8 cellular contexts compared by ENCODE assay signal in genomic region chr2:151238527-151239487, GRCh38. TPM values are rescaled to one million over a fixed set of nuclear protein-coding genes. Genes with fewer than 3 reads are reported as not detected.
A peak's percentile ranks its signal among the peaks of the same experiment; 100 is the strongest.
DNase-seq lines count a peak whose midpoint lies in the region; ATAC-seq and TF ChIP-seq lines count a peak whose summit lies in the region.

No MANE protein-coding gene starts in this region.

- H3K27me3 Mint-ChIP-seq in immature natural killer cell (ENCODE audit: low read depth in 3 of 3): peaks cover 0 to 2% (median 0%) of the 10 kb centered on the region in 3 donors

- no peaks in the 10 kb centered on the region for H3K4me1 Mint-ChIP-seq in immature natural killer cell

- H3K27ac ChIP-seq in smooth muscle cell (ENCODE audit: low read depth): no peak overlapping the region

- no peak for DNase-seq in Right ventricle myocardium inferior (ENCODE audit: missing footprints)
- no peak for DNase-seq in cardiac septum (ENCODE audit: low spot score)
- peak; percentile 63 to 70 for DNase-seq in HAP-1 (ENCODE audit: low spot score in 2 of 2)
- peak; percentile 49 for DNase-seq in MG63
- peak; percentile 68 for DNase-seq in RPMI7951 (ENCODE audit: low read depth)
- peak; percentile 79 for DNase-seq in astrocyte of the spinal cord (ENCODE audit: low read depth, low spot score)
- peak; percentile 30 to 45 (median 35) for DNase-seq in immature natural killer cell
- no peak for DNase-seq in smooth muscle cell (lab: John Stamatoyannopoulos, UW; ENCODE audit: unreplicated experiment)

- no peak overlapping the region for H3K4me3 Mint-ChIP-seq in immature natural killer cell

- no peaks in the 10 kb centered on the region for H3F3A ChIP-seq in smooth muscle cell (ENCODE audit: low read depth)

- H3K4me2 ChIP-seq in smooth muscle cell: peak overlapping the region; percentile 9

- H3K9me3 Mint-ChIP-seq in immature natural killer cell: no peaks in the 10 kb centered on the region

- H3K4me3 ChIP-seq in HAP-1 (no peak overlapping the region), MG63 (no peak overlapping the region), astrocyte of the spinal cord (ENCODE audit: low read depth, low read length) (no peak overlapping the region), smooth muscle cell (no peak overlapping the region)

- H3K4me1 ChIP-seq in HAP-1 (no peaks in the 10 kb centered on the region; the same call in 1 of the 2 replicates), smooth muscle cell (ENCODE audit: low read depth) (no peaks in the 10 kb centered on the region)

- H3K36me3 ChIP-seq in HAP-1 (replicated peaks) (no peaks in the 10 kb centered on the region), MG63 (no peaks in the 10 kb centered on the region), smooth muscle cell (ENCODE audit: low read depth) (no peaks in the 10 kb centered on the region)

- no peak overlapping the region for H3K27ac Mint-ChIP-seq in immature natural killer cell

- no peaks in the 10 kb centered on the region for H3K9me3 ChIP-seq in HAP-1
- no peaks in the 10 kb centered on the region for H3K9me3 ChIP-seq in MG63
- no peaks in the 10 kb centered on the region for H3K9me3 ChIP-seq in smooth muscle cell (replicated peaks; ENCODE audit: low read depth)

- WGBS in smooth muscle cell (ENCODE audit: low lambda C conversion rate): 10% methylated on average over 6 of the region's 6 CpGs

- no peaks in the 10 kb centered on the region for H4K20me1 ChIP-seq in smooth muscle cell (ENCODE audit: low read depth)

- no peak overlapping the region for H2AFZ ChIP-seq in smooth muscle cell (ENCODE audit: low read depth)

- intact Hi-C loops in Right ventricle myocardium inferior (cut with DNase I): loop anchor here (1.0 kb wide), 1 partner anchor 1642 kb away; no protein-coding TSS in a partner anchor
- intact Hi-C loops in cardiac septum (cut with DNase I): loop anchor here (5.0 kb wide), 1 partner anchor 1642 kb away; no protein-coding TSS in a partner anchor

- no peak overlapping the region for H3K9ac ChIP-seq in smooth muscle cell (ENCODE audit: low read depth)

- TF ChIP-seq CTCF in astrocyte of the spinal cord (IDR thresholded peaks at IDR 0.05; ENCODE audit: low read depth, low read length) (peak; percentile 74), smooth muscle cell (IDR thresholded peaks at IDR 0.05; ENCODE audit: borderline replicate concordance, insufficient read depth, poor library complexity, severe bottlenecking) (peak; percentile 87)

- H3K79me2 ChIP-seq in smooth muscle cell (ENCODE audit: low read depth): no peaks in the 10 kb centered on the region

- H3K27me3 ChIP-seq in HAP-1 (ENCODE audit: low read depth) (no peaks in the 10 kb centered on the region), MG63 (no peaks in the 10 kb centered on the region), smooth muscle cell (ENCODE audit: low read depth) (no peaks in the 10 kb centered on the region)

- in situ Hi-C loops in HAP-1 (cut with MboI; ENCODE audit: low sequenced_read_pairs): loop anchor here (10.0 to 25.0 kb wide), 2 partner anchors 177 to 1644 kb away; no protein-coding TSS in a partner anchor
- in situ Hi-C loops in astrocyte of the spinal cord (cut with HindIII; ENCODE audit: low sequenced_read_pairs): no loop called here

- ATAC-seq in Right ventricle myocardium inferior: peak; percentile 80

- no peaks in the 10 kb centered on the region for H3K36me3 Mint-ChIP-seq in immature natural killer cell

RNA-seq across cellular contexts. Expression of gene RBM43, which starts 22.9 kb away (rescaled TPM):
- total RNA-seq in Right ventricle myocardium inferior: 2.1 TPM
- 1.5 TPM for total RNA-seq in cardiac septum
- 1.9 and 3.8 TPM in 2 replicates for total RNA-seq in MG63 (2014; rRNA removed; shearing (Covaris generic); ENCODE audit: low replicate concordance)
- total RNA-seq in RPMI7951 (2014; rRNA removed; shearing (Covaris generic)): 4.4 and 5.6 TPM in 2 replicates
- 1 to 10 TPM in 2 of 3 donors, under 1 TPM in 1; 0.83 to 3.8 (median 1.6) TPM for polyA plus RNA-seq in immature natural killer cell
- total RNA-seq in smooth muscle cell: 3.9 and 4.2 TPM in 2 replicates
- polyA plus RNA-seq in smooth muscle cell: 0.47 and 1.3 TPM in 2 replicates

RNA-seq across cellular contexts. Expression of gene NMI, which starts 50.7 kb away (rescaled TPM):
- total RNA-seq in Right ventricle myocardium inferior: 4.5 TPM
- total RNA-seq in cardiac septum: 3.1 TPM
- total RNA-seq in MG63 (2014; rRNA removed; shearing (Covaris generic); ENCODE audit: low replicate concordance): 8.6 and 11.8 TPM in 2 replicates
- 24.8 and 31.4 TPM in 2 replicates for total RNA-seq in RPMI7951 (2014; rRNA removed; shearing (Covaris generic))
- 10 to 100 TPM; 46.9 to 66.0 (median 56.1) TPM for polyA plus RNA-seq in immature natural killer cell
- 2.4 and 4.3 TPM in 2 replicates for total RNA-seq in smooth muscle cell
- polyA plus RNA-seq in smooth muscle cell: 2.5 and 4.8 TPM in 2 replicates

Comparison
In these comparisons a context has a peak if more than half of its experiments do, and no peak if none do; other contexts are left out.
1. DNase-seq: peak in HAP-1 (2 of 2), MG63 (single experiment), RPMI7951 (single experiment), astrocyte of the spinal cord (single experiment) and immature natural killer cell (3 of 3); none in Right ventricle myocardium inferior (single experiment), cardiac septum (single experiment) and smooth muscle cell (single experiment).